In genomic region chr22:37316875-37317371, GRCh38 we compare ENCODE assay signal across 8 cellular contexts. TPM values are rescaled to one million over a fixed set of nuclear protein-coding genes. Genes with fewer than 3 reads are reported as not detected.
DNase-seq lines count a peak whose midpoint lies in the region; ATAC-seq, FAIRE-seq and TF ChIP-seq lines count a peak whose summit lies in the region.

No MANE protein-coding gene starts in this region.

- DNase-seq in D721Med (ENCODE audit: insufficient read length, low spot score) (peak; percentile 73), HT1080 (ENCODE audit: low read depth) (peak; percentile 87), RPMI8226 (peak; percentile 84), fibroblast of villous mesenchyme (ENCODE audit: low read depth) (peak; percentile 89), non-pigmented ciliary epithelial cell (ENCODE audit: low read depth) (peak; percentile 61), superior temporal gyrus (ENCODE audit: extremely low spot score) (peak; percentile 85)

- FAIRE-seq in D721Med (lab: Jason Lieb, UNC): no peak

- peaks cover 19% of the 10 kb centered on the region for H3K4me1 Mint-ChIP-seq in activated T-helper 17 cell treated with anti-CD3 and anti-CD28 coated beads, Interleukin-2, amount 50 U/mL, for 72 hours

- H3K36me3 Mint-ChIP-seq in activated T-helper 17 cell treated with anti-CD3 and anti-CD28 coated beads, Interleukin-2, amount 50 U/mL, for 72 hours (ENCODE audit: low read depth): peaks cover 25% of the 10 kb centered on the region

- H3K27ac Mint-ChIP-seq in activated T-helper 17 cell treated with anti-CD3 and anti-CD28 coated beads, Interleukin-2, amount 50 U/mL, for 72 hours: no peak overlapping the region

- H3K9me3 Mint-ChIP-seq in activated T-helper 17 cell treated with anti-CD3 and anti-CD28 coated beads, Interleukin-2, amount 50 U/mL, for 72 hours: no peaks in the 10 kb centered on the region

- H3K27me3 Mint-ChIP-seq in activated T-helper 17 cell treated with anti-CD3 and anti-CD28 coated beads, Interleukin-2, amount 50 U/mL, for 72 hours: peaks cover 5% of the 10 kb centered on the region

- peak; percentile 64 for ATAC-seq in activated T-helper 17 cell treated with anti-CD3 and anti-CD28 coated beads, Interleukin-2, amount 50 U/mL, for 72 hours (replicated peaks)
- no peak for ATAC-seq in HG03571 (IDR thresholded peaks at IDR 0.05; ENCODE audit: unreplicated experiment)

- no peak overlapping the region for H3K4me3 ChIP-seq in fibroblast of villous mesenchyme (ENCODE audit: low read depth, low read length)

- no peak overlapping the region for H3K4me3 Mint-ChIP-seq in activated T-helper 17 cell treated with anti-CD3 and anti-CD28 coated beads, Interleukin-2, amount 50 U/mL, for 72 hours

- TF ChIP-seq CTCF in D721Med (IDR thresholded peaks at IDR 0.05; ENCODE audit: insufficient read depth, missing control alignments) (peak; percentile 86), fibroblast of villous mesenchyme (IDR thresholded peaks at IDR 0.05; ENCODE audit: insufficient read depth, low read depth, low read length) (peak; percentile 97)

RNA-seq across cellular contexts. Expression of gene CYTH4, which starts 34.6 kb away (rescaled TPM):
- total RNA-seq in HT1080 (2014; rRNA removed; shearing (Covaris generic)): 0.33 and 2.6 TPM in 2 replicates
- polyA plus RNA-seq in HT1080 (2015; cell fraction: cytosol; rRNA removed): 1.3 and 1.4 TPM in 2 replicates
- polyA plus RNA-seq in HT1080 (2015; cell fraction: nucleus; rRNA removed): 4.4 and 4.5 TPM in 2 replicates
- total RNA-seq in activated T-helper 17 cell treated with anti-CD3 and anti-CD28 coated beads, Interleukin-2, amount 50 U/mL, for 72 hours: 100 to 1,000 TPM in 1 of 2 donors, 10 to 100 TPM in 1; 53.7 to 124 TPM
- under 0.01 TPM in 2 replicates for total RNA-seq in fibroblast of villous mesenchyme

Comparison
In these comparisons a context has a peak if more than half of its experiments do, and no peak if none do; other contexts are left out.
1. RNA of gene CYTH4, which starts 34.6 kb away (total RNA-seq): 53.7 to 124 TPM in activated T-helper 17 cell treated with anti-CD3 and anti-CD28 coated beads, Interleukin-2, amount 50 U/mL, for 72 hours; 0.33 to 2.6 TPM in HT1080 and under 0.01 TPM in fibroblast of villous mesenchyme; every median in the first group is over 10 times any median in the second.
2. Peak in every context shown above with its lines, with median percentiles within 50 percentile points of each other: DNase-seq.